In the genomic region with DNA sequence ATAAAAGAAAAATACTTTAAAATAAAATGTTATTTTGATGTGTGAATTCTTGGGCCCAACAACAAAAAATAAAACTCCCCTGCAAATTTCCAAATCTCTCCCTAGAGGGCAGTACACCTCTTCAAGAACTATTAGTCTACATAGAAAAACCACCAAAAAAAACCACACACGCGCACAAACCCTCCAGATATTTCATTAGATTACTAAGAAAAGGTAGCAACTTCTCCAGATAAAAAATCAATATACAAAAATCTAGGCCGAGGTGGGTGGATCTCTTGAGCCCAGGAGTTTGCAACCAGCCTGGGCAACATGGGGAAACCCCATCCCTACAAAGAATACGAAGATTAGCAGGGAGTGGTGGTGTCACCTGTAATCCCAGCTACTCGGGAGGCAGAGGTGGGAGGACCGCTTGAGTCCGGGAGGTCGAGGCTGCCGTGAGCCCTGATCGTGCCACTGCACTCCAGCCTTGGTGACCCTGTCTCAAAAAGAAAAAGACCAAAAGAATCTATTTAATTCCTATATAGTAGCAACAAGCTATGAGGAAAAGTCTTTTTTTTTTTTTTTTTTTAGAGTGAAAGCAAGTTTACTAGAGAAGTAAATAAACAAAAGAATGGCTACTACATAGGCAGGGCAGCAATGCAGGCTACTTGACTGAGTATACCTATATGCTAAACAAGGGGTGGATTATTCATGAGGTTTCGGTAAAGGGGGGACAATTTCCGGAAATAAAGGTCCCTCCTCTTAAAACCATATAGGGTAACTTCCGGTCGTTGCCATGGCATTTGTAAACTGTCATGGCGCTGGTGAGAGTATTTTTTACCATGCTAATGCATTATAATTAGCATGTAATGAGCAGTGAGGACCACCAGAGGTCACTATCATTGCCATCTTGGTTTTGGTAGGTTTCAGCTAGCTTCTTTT, we compare ENCODE assay signal across 1 cellular context.
TF ChIP-seq lines count a peak whose summit lies in the region.

No MANE protein-coding gene starts in this region.

TF ChIP-seq in HepG2, 621 proteins besides CTCF, POLR2A, EP300 and RAD21 (continued from another document and continues in another):
- TF ChIP-seq, protein P1, sequence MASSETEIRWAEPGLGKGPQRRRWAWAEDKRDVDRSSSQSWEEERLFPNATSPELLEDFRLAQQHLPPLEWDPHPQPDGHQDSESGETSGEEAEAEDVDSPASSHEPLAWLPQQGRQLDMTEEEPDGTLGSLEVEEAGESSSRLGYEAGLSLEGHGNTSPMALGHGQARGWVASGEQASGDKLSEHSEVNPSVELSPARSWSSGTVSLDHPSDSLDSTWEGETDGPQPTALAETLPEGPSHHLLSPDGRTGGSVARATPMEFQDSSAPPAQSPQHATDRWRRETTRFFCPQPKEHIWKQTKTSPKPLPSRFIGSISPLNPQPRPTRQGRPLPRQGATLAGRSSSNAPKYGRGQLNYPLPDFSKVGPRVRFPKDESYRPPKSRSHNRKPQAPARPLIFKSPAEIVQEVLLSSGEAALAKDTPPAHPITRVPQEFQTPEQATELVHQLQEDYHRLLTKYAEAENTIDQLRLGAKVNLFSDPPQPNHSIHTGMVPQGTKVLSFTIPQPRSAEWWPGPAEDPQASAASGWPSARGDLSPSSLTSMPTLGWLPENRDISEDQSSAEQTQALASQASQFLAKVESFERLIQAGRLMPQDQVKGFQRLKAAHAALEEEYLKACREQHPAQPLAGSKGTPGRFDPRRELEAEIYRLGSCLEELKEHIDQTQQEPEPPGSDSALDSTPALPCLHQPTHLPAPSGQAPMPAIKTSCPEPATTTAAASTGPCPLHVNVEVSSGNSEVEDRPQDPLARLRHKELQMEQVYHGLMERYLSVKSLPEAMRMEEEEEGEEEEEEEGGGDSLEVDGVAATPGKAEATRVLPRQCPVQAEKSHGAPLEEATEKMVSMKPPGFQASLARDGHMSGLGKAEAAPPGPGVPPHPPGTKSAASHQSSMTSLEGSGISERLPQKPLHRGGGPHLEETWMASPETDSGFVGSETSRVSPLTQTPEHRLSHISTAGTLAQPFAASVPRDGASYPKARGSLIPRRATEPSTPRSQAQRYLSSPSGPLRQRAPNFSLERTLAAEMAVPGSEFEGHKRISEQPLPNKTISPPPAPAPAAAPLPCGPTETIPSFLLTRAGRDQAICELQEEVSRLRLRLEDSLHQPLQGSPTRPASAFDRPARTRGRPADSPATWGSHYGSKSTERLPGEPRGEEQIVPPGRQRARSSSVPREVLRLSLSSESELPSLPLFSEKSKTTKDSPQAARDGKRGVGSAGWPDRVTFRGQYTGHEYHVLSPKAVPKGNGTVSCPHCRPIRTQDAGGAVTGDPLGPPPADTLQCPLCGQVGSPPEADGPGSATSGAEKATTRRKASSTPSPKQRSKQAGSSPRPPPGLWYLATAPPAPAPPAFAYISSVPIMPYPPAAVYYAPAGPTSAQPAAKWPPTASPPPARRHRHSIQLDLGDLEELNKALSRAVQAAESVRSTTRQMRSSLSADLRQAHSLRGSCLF (CRISPR knock-in tag; IDR thresholded peaks at IDR 0.05; ENCODE audit: borderline replicate concordance): no peak
- peak; percentile 62; the same call in 1 of the 2 replicates for TF ChIP-seq MIXL1 (CRISPR knock-in tag; IDR thresholded peaks at IDR 0.05)
- TF ChIP-seq, protein P2, sequence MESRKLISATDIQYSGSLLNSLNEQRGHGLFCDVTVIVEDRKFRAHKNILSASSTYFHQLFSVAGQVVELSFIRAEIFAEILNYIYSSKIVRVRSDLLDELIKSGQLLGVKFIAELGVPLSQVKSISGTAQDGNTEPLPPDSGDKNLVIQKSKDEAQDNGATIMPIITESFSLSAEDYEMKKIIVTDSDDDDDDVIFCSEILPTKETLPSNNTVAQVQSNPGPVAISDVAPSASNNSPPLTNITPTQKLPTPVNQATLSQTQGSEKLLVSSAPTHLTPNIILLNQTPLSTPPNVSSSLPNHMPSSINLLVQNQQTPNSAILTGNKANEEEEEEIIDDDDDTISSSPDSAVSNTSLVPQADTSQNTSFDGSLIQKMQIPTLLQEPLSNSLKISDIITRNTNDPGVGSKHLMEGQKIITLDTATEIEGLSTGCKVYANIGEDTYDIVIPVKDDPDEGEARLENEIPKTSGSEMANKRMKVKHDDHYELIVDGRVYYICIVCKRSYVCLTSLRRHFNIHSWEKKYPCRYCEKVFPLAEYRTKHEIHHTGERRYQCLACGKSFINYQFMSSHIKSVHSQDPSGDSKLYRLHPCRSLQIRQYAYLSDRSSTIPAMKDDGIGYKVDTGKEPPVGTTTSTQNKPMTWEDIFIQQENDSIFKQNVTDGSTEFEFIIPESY (CRISPR knock-in tag; IDR thresholded peaks at IDR 0.05): no peak
- no peak for TF ChIP-seq ZNF101 (CRISPR knock-in tag; IDR thresholded peaks at IDR 0.05; ENCODE audit: borderline replicate concordance, low read depth)
- no peak for TF ChIP-seq ZNF121 (CRISPR knock-in tag; IDR thresholded peaks at IDR 0.05)
- TF ChIP-seq, protein P3, sequence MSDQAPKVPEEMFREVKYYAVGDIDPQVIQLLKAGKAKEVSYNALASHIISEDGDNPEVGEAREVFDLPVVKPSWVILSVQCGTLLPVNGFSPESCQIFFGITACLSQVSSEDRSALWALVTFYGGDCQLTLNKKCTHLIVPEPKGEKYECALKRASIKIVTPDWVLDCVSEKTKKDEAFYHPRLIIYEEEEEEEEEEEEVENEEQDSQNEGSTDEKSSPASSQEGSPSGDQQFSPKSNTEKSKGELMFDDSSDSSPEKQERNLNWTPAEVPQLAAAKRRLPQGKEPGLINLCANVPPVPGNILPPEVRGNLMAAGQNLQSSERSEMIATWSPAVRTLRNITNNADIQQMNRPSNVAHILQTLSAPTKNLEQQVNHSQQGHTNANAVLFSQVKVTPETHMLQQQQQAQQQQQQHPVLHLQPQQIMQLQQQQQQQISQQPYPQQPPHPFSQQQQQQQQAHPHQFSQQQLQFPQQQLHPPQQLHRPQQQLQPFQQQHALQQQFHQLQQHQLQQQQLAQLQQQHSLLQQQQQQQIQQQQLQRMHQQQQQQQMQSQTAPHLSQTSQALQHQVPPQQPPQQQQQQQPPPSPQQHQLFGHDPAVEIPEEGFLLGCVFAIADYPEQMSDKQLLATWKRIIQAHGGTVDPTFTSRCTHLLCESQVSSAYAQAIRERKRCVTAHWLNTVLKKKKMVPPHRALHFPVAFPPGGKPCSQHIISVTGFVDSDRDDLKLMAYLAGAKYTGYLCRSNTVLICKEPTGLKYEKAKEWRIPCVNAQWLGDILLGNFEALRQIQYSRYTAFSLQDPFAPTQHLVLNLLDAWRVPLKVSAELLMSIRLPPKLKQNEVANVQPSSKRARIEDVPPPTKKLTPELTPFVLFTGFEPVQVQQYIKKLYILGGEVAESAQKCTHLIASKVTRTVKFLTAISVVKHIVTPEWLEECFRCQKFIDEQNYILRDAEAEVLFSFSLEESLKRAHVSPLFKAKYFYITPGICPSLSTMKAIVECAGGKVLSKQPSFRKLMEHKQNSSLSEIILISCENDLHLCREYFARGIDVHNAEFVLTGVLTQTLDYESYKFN (CRISPR knock-in tag; conservative IDR thresholded peaks at IDR 0.05): no peak
- TF ChIP-seq GPN1 (CRISPR knock-in tag; IDR thresholded peaks at IDR 0.05; ENCODE audit: borderline replicate concordance): no peak
- no peak for TF ChIP-seq ZNF331 (CRISPR knock-in tag; IDR thresholded peaks at IDR 0.05)
- no peak for TF ChIP-seq JARID2 (CRISPR knock-in tag; IDR thresholded peaks at IDR 0.05; ENCODE audit: insufficient replicate concordance)
- TF ChIP-seq SMAD3 (CRISPR knock-in tag; IDR thresholded peaks at IDR 0.05): no peak
- TF ChIP-seq ZNF749 (CRISPR knock-in tag; IDR thresholded peaks at IDR 0.05; ENCODE audit: borderline replicate concordance): no peak
- TF ChIP-seq, protein P4, sequence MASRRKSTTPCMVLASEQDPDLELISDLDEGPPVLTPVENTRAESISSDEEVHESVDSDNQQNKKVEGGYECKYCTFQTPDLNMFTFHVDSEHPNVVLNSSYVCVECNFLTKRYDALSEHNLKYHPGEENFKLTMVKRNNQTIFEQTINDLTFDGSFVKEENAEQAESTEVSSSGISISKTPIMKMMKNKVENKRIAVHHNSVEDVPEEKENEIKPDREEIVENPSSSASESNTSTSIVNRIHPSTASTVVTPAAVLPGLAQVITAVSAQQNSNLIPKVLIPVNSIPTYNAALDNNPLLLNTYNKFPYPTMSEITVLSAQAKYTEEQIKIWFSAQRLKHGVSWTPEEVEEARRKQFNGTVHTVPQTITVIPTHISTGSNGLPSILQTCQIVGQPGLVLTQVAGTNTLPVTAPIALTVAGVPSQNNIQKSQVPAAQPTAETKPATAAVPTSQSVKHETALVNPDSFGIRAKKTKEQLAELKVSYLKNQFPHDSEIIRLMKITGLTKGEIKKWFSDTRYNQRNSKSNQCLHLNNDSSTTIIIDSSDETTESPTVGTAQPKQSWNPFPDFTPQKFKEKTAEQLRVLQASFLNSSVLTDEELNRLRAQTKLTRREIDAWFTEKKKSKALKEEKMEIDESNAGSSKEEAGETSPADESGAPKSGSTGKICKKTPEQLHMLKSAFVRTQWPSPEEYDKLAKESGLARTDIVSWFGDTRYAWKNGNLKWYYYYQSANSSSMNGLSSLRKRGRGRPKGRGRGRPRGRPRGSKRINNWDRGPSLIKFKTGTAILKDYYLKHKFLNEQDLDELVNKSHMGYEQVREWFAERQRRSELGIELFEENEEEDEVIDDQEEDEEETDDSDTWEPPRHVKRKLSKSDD (CRISPR knock-in tag; IDR thresholded peaks at IDR 0.05; ENCODE audit: low read depth): no peak
- peak; percentile 65 for TF ChIP-seq SAP130 (CRISPR knock-in tag; IDR thresholded peaks at IDR 0.05; ENCODE audit: low read depth)
- TF ChIP-seq NR2F6 (IDR thresholded peaks at IDR 0.05): no peak
- no peak for TF ChIP-seq NR2F6 (CRISPR knock-in tag; IDR thresholded peaks at IDR 0.05)
- no peak for TF ChIP-seq ZNF562 (CRISPR knock-in tag; IDR thresholded peaks at IDR 0.05; ENCODE audit: borderline replicate concordance)
- peak; percentile 19; the same call in 1 of the 2 replicates for TF ChIP-seq ELF1 (CRISPR knock-in tag; IDR thresholded peaks at IDR 0.05)
- no peak for TF ChIP-seq SOX5 (CRISPR knock-in tag; IDR thresholded peaks at IDR 0.05; ENCODE audit: borderline replicate concordance)
- no peak for TF ChIP-seq FOXM1 (CRISPR knock-in tag; IDR thresholded peaks at IDR 0.05)
- no peak for TF ChIP-seq SRY (CRISPR knock-in tag; IDR thresholded peaks at IDR 0.05)
- TF ChIP-seq, protein P5, sequence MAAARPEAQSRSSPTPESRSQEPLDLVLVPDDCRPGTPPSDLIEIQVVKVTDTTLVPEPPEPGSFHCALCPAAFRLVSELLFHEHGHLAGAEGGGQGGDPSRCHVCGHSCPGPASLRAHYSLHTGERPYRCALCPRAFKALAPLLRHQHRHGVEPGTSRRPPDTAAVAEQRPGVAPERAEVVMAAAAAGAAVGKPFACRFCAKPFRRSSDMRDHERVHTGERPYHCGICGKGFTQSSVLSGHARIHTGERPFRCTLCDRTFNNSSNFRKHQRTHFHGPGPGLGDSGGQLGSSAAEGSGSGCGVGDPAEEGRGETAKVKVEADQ (CRISPR knock-in tag; IDR thresholded peaks at IDR 0.05; ENCODE audit: borderline replicate concordance): no peak
- TF ChIP-seq MEIS2 (CRISPR knock-in tag; IDR thresholded peaks at IDR 0.05): no peak
- TF ChIP-seq YEATS2 (CRISPR knock-in tag; IDR thresholded peaks at IDR 0.05; ENCODE audit: borderline replicate concordance): no peak
- TF ChIP-seq ARNT (IDR thresholded peaks at IDR 0.05): no peak
- no peak for TF ChIP-seq ARID2 (CRISPR knock-in tag; IDR thresholded peaks at IDR 0.05; ENCODE audit: borderline replicate concordance)
- no peak for TF ChIP-seq TAF1 (CRISPR knock-in tag; IDR thresholded peaks at IDR 0.05)
- TF ChIP-seq ZNF460 (CRISPR knock-in tag; IDR thresholded peaks at IDR 0.05; ENCODE audit: borderline replicate concordance): peak; percentile 85; the same call in 1 of the 2 replicates
- TF ChIP-seq KMT2B (CRISPR knock-in tag; IDR thresholded peaks at IDR 0.05): no peak
- TF ChIP-seq, protein P6, sequence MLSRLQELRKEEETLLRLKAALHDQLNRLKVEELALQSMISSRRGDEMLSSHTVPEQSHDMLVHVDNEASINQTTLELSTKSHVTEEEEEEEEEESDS (CRISPR knock-in tag; IDR thresholded peaks at IDR 0.05; ENCODE audit: borderline replicate concordance): no peak
- TF ChIP-seq TEAD3 (CRISPR knock-in tag; optimal IDR thresholded peaks at IDR 0.05; ENCODE audit: borderline replicate concordance): no peak
- no peak for TF ChIP-seq ARHGAP35 (CRISPR knock-in tag; IDR thresholded peaks at IDR 0.05; ENCODE audit: borderline replicate concordance)
- no peak for TF ChIP-seq ZNF326 (CRISPR knock-in tag; IDR thresholded peaks at IDR 0.05; ENCODE audit: borderline replicate concordance)
- no peak for TF ChIP-seq NCOA2 (CRISPR knock-in tag; IDR thresholded peaks at IDR 0.05)
- TF ChIP-seq FOXK1 (CRISPR knock-in tag; IDR thresholded peaks at IDR 0.05; ENCODE audit: borderline replicate concordance, low read depth): no peak
- TF ChIP-seq CREM (IDR thresholded peaks at IDR 0.05): no peak; the same call in 1 of the 2 replicates
- no peak for TF ChIP-seq CREM (CRISPR knock-in tag; IDR thresholded peaks at IDR 0.05)
- no peak for TF ChIP-seq PITX1 (CRISPR knock-in tag; IDR thresholded peaks at IDR 0.05)
- TF ChIP-seq ATF7-NPFF (CRISPR knock-in tag; IDR thresholded peaks at IDR 0.05; ENCODE audit: low read depth): no peak
- TF ChIP-seq, protein P7, sequence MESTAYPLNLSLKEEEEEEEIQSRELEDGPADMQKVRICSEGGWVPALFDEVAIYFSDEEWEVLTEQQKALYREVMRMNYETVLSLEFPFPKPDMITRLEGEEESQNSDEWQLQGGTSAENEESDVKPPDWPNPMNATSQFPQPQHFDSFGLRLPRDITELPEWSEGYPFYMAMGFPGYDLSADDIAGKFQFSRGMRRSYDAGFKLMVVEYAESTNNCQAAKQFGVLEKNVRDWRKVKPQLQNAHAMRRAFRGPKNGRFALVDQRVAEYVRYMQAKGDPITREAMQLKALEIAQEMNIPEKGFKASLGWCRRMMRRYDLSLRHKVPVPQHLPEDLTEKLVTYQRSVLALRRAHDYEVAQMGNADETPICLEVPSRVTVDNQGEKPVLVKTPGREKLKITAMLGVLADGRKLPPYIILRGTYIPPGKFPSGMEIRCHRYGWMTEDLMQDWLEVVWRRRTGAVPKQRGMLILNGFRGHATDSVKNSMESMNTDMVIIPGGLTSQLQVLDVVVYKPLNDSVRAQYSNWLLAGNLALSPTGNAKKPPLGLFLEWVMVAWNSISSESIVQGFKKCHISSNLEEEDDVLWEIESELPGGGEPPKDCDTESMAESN (CRISPR knock-in tag; conservative IDR thresholded peaks at IDR 0.05): no peak
- no peak for TF ChIP-seq ZBTB20 (CRISPR knock-in tag; IDR thresholded peaks at IDR 0.05; ENCODE audit: borderline replicate concordance, low read depth)
- no peak for TF ChIP-seq HHEX (CRISPR knock-in tag; IDR thresholded peaks at IDR 0.05)
